8 cellular contexts compared by ENCODE assay signal in genomic region chr1:37691497-37692077, GRCh38. TPM values are rescaled to one million over a fixed set of nuclear protein-coding genes. Genes with fewer than 3 reads are reported as not detected.
DNase-seq lines count a peak whose midpoint lies in the region; ATAC-seq and TF ChIP-seq lines count a peak whose summit lies in the region.

No MANE protein-coding gene starts in this region.

- peak; percentile 3 for ATAC-seq in GM18867 (IDR thresholded peaks at IDR 0.05; ENCODE audit: unreplicated experiment)
- ATAC-seq in upper lobe of right lung = peak; percentile 16

- DNase-seq in AG09309 (ENCODE audit: low read depth) (no peak), Karpas-422 (peak; percentile 59), epithelial cell of prostate (ENCODE audit: low read depth, low spot score) (no peak), myocyte (ENCODE audit: low read depth) (peak; percentile 26), upper lobe of right lung (peak; percentile 85), kidney glomerular epithelial cell (lab: John Stamatoyannopoulos, UW) (no peak)
- DNase-seq in activated CD4-positive, alpha-beta T cell treated with anti-CD3 and anti-CD28 coated beads for 48 hours = peak; percentile 49

- no peaks in the 10 kb centered on the region for H4K20me1 ChIP-seq in Karpas-422 (ENCODE audit: insufficient read depth, low read depth, low read length)

- H3K4me2 ChIP-seq in Karpas-422 (ENCODE audit: low read depth, low read length, poor library complexity, severe bottlenecking) = peak overlapping the region; percentile 86

- H3K9ac ChIP-seq in Karpas-422 (ENCODE audit: low read length) = peak overlapping the region; percentile 84

- H2AFZ ChIP-seq in Karpas-422 (ENCODE audit: low read length) = peak overlapping the region; percentile 88

- TF ChIP-seq CTCF in AG09309 (IDR thresholded peaks at IDR 0.05; ENCODE audit: control insufficient read depth, insufficient read depth, low read depth, low read length, missing control alignments) (no peak), upper lobe of right lung (IDR thresholded peaks at IDR 0.05) (no peak)

- H3K4me3 ChIP-seq in AG09309 (ENCODE audit: control insufficient read depth, low read depth, low read length) = peak overlapping the region; percentile 99
- peak overlapping the region; percentile 83 for H3K4me3 ChIP-seq in Karpas-422 (ENCODE audit: low read length)
- peak overlapping the region; percentile 84 for H3K4me3 ChIP-seq in upper lobe of right lung

- peaks cover 61% of the 10 kb centered on the region for H3K79me2 ChIP-seq in Karpas-422 (ENCODE audit: low read length)

- intact Hi-C loops in upper lobe of right lung (cut with DNase I) = no loop called here

- no peaks in the 10 kb centered on the region for H3K9me2 ChIP-seq in Karpas-422 (replicated peaks; ENCODE audit: insufficient read depth, low read length)

- H3K36me3 ChIP-seq in Karpas-422 (ENCODE audit: insufficient read depth, low read length) = peaks cover 19% of the 10 kb centered on the region; the same call in 1 of the 2 replicates
- H3K36me3 ChIP-seq in upper lobe of right lung = peaks cover 2% of the 10 kb centered on the region

- H3K27ac ChIP-seq in Karpas-422 (ENCODE audit: low read length) (no peak overlapping the region; the same call in 1 of the 2 replicates), epithelial cell of prostate (peak overlapping the region; percentile 68), upper lobe of right lung (peak overlapping the region; percentile 85)

- H3K9me3 ChIP-seq in Karpas-422 (ENCODE audit: low read length) (no peaks in the 10 kb centered on the region), upper lobe of right lung (no peaks in the 10 kb centered on the region)

- no peaks in the 10 kb centered on the region for H3K27me3 ChIP-seq in Karpas-422 (ENCODE audit: low read length)
- no peaks in the 10 kb centered on the region for H3K27me3 ChIP-seq in upper lobe of right lung

- H3K4me1 ChIP-seq in Karpas-422 (ENCODE audit: low read length) (peaks cover 29% of the 10 kb centered on the region), upper lobe of right lung (peaks cover 32% of the 10 kb centered on the region)

RNA-seq across cellular contexts. Expression of gene CDCA8, which starts 0.7 kb away (rescaled TPM):
- total RNA-seq in Karpas-422 (2014; rRNA removed; shearing (Covaris generic); ENCODE audit: low replicate concordance) = 25.7 and 33.1 TPM in 2 replicates
- total RNA-seq in myocyte = 0.05 and 0.26 TPM in 2 replicates
- 0.52 TPM for polyA plus RNA-seq in myocyte (2012)
- 0.78 TPM for total RNA-seq in upper lobe of right lung

RNA-seq across cellular contexts. Expression of gene RSPO1, which starts 56.9 kb away (rescaled TPM):
- total RNA-seq in Karpas-422 (2014; rRNA removed; shearing (Covaris generic); ENCODE audit: low replicate concordance) = not detected in 2 replicates
- total RNA-seq in myocyte (not detected in 2 replicates), upper lobe of right lung (9.1 TPM)
- not detected for polyA plus RNA-seq in myocyte (2012)

Comparison
In these comparisons a context has a peak if more than half of its experiments do, and no peak if none do; other contexts are left out.
1. DNase-seq: peak in Karpas-422 (single experiment), activated CD4-positive, alpha-beta T cell treated with anti-CD3 and anti-CD28 coated beads for 48 hours (single experiment), myocyte (single experiment) and upper lobe of right lung (single experiment); none in AG09309 (single experiment), epithelial cell of prostate (single experiment) and kidney glomerular epithelial cell (single experiment).
2. RNA of gene CDCA8, which starts 0.7 kb away (total RNA-seq): 25.7 to 33.1 TPM in Karpas-422; 0.78 TPM in upper lobe of right lung (single experiment) and 0.05 to 0.26 TPM in myocyte; every median in the first group is over 10 times any median in the second.
3. RNA of gene RSPO1, which starts 56.9 kb away (total RNA-seq): 9.1 TPM in upper lobe of right lung (single experiment); not detected in Karpas-422 and not detected in myocyte; every median in the first group is over 10 times any median in the second.
4. Peak in every context shown above with its lines, with median percentiles within 50 percentile points of each other: H3K4me3 ChIP-seq.